1 cellular context compared by ENCODE assay signal in the genomic region with DNA sequence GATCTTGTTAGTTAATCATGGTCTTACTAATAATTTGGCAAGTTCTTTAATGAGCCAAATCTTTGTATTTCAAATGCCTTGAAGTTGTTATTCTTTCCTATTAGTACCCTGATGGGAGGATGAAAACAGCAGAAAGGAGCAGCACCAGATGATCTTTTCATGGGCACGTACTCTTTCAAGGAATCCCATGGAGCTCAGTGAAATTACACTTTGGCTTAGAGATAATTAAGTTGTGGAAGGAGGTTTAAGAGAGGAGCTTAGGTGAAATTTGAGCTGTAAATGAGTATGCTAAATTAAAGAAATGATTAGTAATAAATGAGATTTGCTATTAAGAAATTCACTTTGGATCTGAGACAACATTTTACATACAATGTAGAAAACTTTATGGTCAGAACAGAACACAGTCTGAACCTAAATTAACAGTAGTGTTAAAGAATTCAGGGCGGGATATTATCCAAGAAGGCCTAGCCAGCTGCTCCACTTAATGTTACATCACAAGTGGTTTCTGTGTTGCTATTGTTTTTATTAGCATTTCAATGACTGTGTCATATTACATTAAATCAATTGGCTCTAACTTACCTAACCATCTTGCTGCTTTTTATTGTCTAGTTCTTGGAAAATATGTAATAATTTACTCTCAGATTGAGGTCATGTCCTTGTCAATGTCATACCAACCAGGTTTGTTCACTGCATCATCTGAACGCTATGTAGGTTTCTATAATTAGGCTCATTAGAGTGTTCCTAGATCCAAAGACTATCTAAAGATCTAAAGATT.
TF ChIP-seq lines count a peak whose summit lies in the region.

No MANE protein-coding gene starts in this region.

TF ChIP-seq in K562, 482 proteins besides CTCF, POLR2A, EP300 and RAD21:
- peak; percentile 20; the same call in 1 of the 2 replicates for TF ChIP-seq RBFOX2 (IDR thresholded peaks at IDR 0.05; ENCODE audit: low read depth, low read length)
- TF ChIP-seq, protein P1, sequence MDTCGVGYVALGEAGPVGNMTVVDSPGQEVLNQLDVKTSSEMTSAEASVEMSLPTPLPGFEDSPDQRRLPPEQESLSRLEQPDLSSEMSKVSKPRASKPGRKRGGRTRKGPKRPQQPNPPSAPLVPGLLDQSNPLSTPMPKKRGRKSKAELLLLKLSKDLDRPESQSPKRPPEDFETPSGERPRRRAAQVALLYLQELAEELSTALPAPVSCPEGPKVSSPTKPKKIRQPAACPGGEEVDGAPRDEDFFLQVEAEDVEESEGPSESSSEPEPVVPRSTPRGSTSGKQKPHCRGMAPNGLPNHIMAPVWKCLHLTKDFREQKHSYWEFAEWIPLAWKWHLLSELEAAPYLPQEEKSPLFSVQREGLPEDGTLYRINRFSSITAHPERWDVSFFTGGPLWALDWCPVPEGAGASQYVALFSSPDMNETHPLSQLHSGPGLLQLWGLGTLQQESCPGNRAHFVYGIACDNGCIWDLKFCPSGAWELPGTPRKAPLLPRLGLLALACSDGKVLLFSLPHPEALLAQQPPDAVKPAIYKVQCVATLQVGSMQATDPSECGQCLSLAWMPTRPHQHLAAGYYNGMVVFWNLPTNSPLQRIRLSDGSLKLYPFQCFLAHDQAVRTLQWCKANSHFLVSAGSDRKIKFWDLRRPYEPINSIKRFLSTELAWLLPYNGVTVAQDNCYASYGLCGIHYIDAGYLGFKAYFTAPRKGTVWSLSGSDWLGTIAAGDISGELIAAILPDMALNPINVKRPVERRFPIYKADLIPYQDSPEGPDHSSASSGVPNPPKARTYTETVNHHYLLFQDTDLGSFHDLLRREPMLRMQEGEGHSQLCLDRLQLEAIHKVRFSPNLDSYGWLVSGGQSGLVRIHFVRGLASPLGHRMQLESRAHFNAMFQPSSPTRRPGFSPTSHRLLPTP (IDR thresholded peaks at IDR 0.05; ENCODE audit: borderline replicate concordance, extremely low read depth, insufficient read length): no peak
